In genomic region chr18:8601277-8602032, GRCh38 we compare ENCODE assay signal across 11 cellular contexts. TPM values are rescaled to one million over a fixed set of nuclear protein-coding genes. Genes with fewer than 3 reads are reported as not detected.
DNase-seq lines count a peak whose midpoint lies in the region; ATAC-seq and TF ChIP-seq lines count a peak whose summit lies in the region.
"Had no signal": no experiment of that assay in that cellular context is flagged by ENCODE, and none has a peak within 500 bp of the region (broad histone marks: within the 10 kb centered on the region; RNA-seq: fewer than 3 reads in every experiment).

No MANE protein-coding gene starts in this region.

- no peak for TF ChIP-seq CTCF in H9 (conservative IDR thresholded peaks at IDR 0.05)

- no peak overlapping the region for H2AK5ac ChIP-seq in H9 (ENCODE audit: insufficient read length, low read length)

- H3K4me1 ChIP-seq in H9 (ENCODE audit: insufficient read depth, low read length), result no peaks in the 10 kb centered on the region

- no peaks in the 10 kb centered on the region for H3K79me1 ChIP-seq in H9 (ENCODE audit: insufficient read depth, low read depth, low read length, poor library complexity, severe bottlenecking)

- H3K36me3 Mint-ChIP-seq in memory B cell (no peaks in the 10 kb centered on the region), H9 (ENCODE audit: insufficient read depth in 1 of 3, low read depth in 3 of 3) (no peaks in the 10 kb centered on the region)

- ATAC-seq in GM18867 (IDR thresholded peaks at IDR 0.05; ENCODE audit: unreplicated experiment), result peak; percentile 69
- peak; percentile 69 for ATAC-seq in HG02759 (IDR thresholded peaks at IDR 0.05; ENCODE audit: unreplicated experiment)
- ATAC-seq in memory B cell (ENCODE audit: low read depth), result peak; percentile 83

- no peak overlapping the region for H4K8ac ChIP-seq in H9 (replicated peaks; ENCODE audit: insufficient read length, low read depth, low read length)

- no peak overlapping the region for H2BK12ac ChIP-seq in H9 (ENCODE audit: insufficient read length, low read depth, low read length)

- no peak overlapping the region for H3K4me2 ChIP-seq in H9 (ENCODE audit: insufficient read depth, insufficient read length, low read length)

- H3K4me3 Mint-ChIP-seq in memory B cell (peak overlapping the region; percentile 62), H9 (no peak overlapping the region)

- no peaks in the 10 kb centered on the region for H3K23me2 ChIP-seq in H9 (ENCODE audit: insufficient read length, low read depth, low read length, poor library complexity, severe bottlenecking)

- DNase-seq in NCI-H460 (ENCODE audit: extremely low read depth, low read depth) (peak; percentile 53), memory B cell (ENCODE audit: low spot score in 2 of 2) (no peak), H9 (no peak), NCI-H146 (lab: John Stamatoyannopoulos, UW) (no peak), HuH-7 (ENCODE audit: low spot score) (no peak)
- no peak for DNase-seq in activated naive CD4-positive, alpha-beta T cell (lab: John Stamatoyannopoulos, UW)
- DNase-seq: cortex of kidney, SW 1271 had no signal

- no peak overlapping the region for H3K9ac ChIP-seq in H9 (ENCODE audit: extremely low read depth, insufficient read length, low read length)

- H2AFZ ChIP-seq in H9 (ENCODE audit: low read length), result no peak overlapping the region

- H3T11ph ChIP-seq in H9 (ENCODE audit: low read length), result no peak overlapping the region

- H3K27me3 Mint-ChIP-seq in memory B cell (no peaks in the 10 kb centered on the region), H9 (ENCODE audit: low read depth) (peaks cover 7% of the 10 kb centered on the region; the same call in 1 of the 2 replicates)

- H3K23ac ChIP-seq in H9 (ENCODE audit: insufficient read length, low read depth, low read length), result no peak overlapping the region

- no peak overlapping the region for H4K91ac ChIP-seq in H9 (ENCODE audit: insufficient read length, low read depth, low read length)

- H3K9me3 ChIP-seq in H9 (ENCODE audit: control insufficient read depth, low read depth, low read length), result no peaks in the 10 kb centered on the region
- H3K9me3 ChIP-seq: neutrophil had no signal

- H3K18ac ChIP-seq in H9 (ENCODE audit: insufficient read length, low read depth, low read length), result no peak overlapping the region

- H3K27me3 ChIP-seq in H9 (ENCODE audit: insufficient read depth, low read length), result no peaks in the 10 kb centered on the region

- no peaks in the 10 kb centered on the region for H3K79me2 ChIP-seq in H9 (ENCODE audit: insufficient read depth, low read length)

- H3K4ac ChIP-seq in H9 (ENCODE audit: low read depth, low read length), result no peak overlapping the region

- no peaks in the 10 kb centered on the region for H3K9me3 Mint-ChIP-seq in memory B cell
- H3K9me3 Mint-ChIP-seq in H9, result no peaks in the 10 kb centered on the region

- H4K5ac ChIP-seq in H9 (ENCODE audit: insufficient read length, low read depth, low read length), result no peak overlapping the region

- no peak overlapping the region for H3K27ac ChIP-seq in H9 (ENCODE audit: insufficient read length, low read depth, low read length)
- H3K27ac ChIP-seq: neutrophil had no signal

- no peak overlapping the region for H3K56ac ChIP-seq in H9 (ENCODE audit: insufficient read length, low read depth, low read length)

- no peak overlapping the region for H2BK120ac ChIP-seq in H9 (ENCODE audit: low read depth, low read length, poor library complexity, severe bottlenecking)

- no peak overlapping the region for H2BK20ac ChIP-seq in H9 (ENCODE audit: low read depth, low read length, poor library complexity, severe bottlenecking)

- H3K14ac ChIP-seq in H9 (ENCODE audit: insufficient read depth, low read length), result no peak overlapping the region

- no peak overlapping the region for H2BK5ac ChIP-seq in H9 (ENCODE audit: insufficient read length, low read length)

- H3K4me1 Mint-ChIP-seq in memory B cell, result peaks cover 30% of the 10 kb centered on the region
- H3K4me1 Mint-ChIP-seq in H9, result peaks cover 3 to 6% of the 10 kb centered on the region in 2 experiments; a peak in 3 of 4 replicates

- no peak overlapping the region for H2BK15ac ChIP-seq in H9 (ENCODE audit: low read depth, low read length)

- no CpG with 5 or more reads among the region's 6 CpGs for WGBS in H9 (ENCODE audit: extremely low coverage, insufficient read length, low lambda C conversion rate)

- H4K20me1 ChIP-seq in H9 (ENCODE audit: control insufficient read depth, insufficient read depth, insufficient read length), result no peaks in the 10 kb centered on the region

- peak overlapping the region; percentile 78 for H3K27ac Mint-ChIP-seq in memory B cell
- H3K27ac Mint-ChIP-seq in H9, result no peak overlapping the region

RNA-seq across cellular contexts. Expression of gene RAB12, which starts 7.8 kb away (rescaled TPM):
- total RNA-seq in NCI-H460 (2014; rRNA removed; shearing (Covaris generic)), result 45.5 and 47.5 TPM in 2 replicates
- polyA plus RNA-seq in NCI-H460 (2014; cell fraction: nucleus; rRNA removed), result 46.9 and 52.8 TPM in 2 replicates
- total RNA-seq in H9 (2021), result 49.4 and 51.3 TPM in 2 replicates
